In the genomic region with DNA sequence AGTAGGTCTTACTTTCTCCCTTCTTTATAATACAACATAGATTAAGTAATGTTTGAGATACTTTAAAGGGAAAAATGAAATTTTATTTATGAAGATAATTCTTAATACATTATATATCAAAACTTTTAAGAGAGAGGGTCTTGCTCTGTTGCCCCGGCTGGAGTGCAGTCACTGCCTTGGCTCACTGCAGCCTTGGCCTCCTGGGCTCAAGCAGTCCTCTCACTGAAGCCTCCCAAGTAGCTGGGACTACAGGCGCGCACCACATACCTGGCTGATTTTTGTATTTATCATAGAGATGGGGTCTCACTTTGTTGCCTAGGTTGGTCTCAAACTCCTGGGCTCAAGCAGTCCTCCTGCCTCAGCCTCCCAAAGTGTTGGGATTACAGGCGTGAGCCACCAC, we compare ENCODE assay signal across 26 cellular contexts.
DNase-seq lines count a peak whose midpoint lies in the region; ATAC-seq, FAIRE-seq and TF ChIP-seq lines count a peak whose summit lies in the region.
"Had no signal": no experiment of that assay in that cellular context is flagged by ENCODE, and none has a peak within 500 bp of the region (broad histone marks: within the 10 kb centered on the region; RNA-seq: fewer than 3 reads in every experiment).

No MANE protein-coding gene starts in this region.

- FAIRE-seq in GM12892 (lab: Jason Lieb, UNC) = peak; percentile 30
- FAIRE-seq: A204.1, GM12878, GM18507 had no signal

- H3K36me3 ChIP-seq in HEK293 (ENCODE audit: control insufficient read depth in 2 of 2, insufficient read depth in 1 of 2, low read length in 2 of 2) = peaks cover 0 to 12% of the 10 kb centered on the region in 2 experiments; a peak in 1 of 3 replicates
- no peaks in the 10 kb centered on the region; the same call in 1 of the 2 replicates for H3K36me3 ChIP-seq in H7 (replicated peaks; ENCODE audit: control insufficient read depth, insufficient read depth, low read length)

- H3K4me1 Mint-ChIP-seq in WTC11 = peaks cover 3% of the 10 kb centered on the region; the same call in 1 of the 2 replicates

- CTCF ChIA-PET in HEK293 (lab: Yijun Ruan, JAX) (interaction anchor here (0.6 to 1.3 kb wide), 2 partner anchors 170 to 570 kb away, joined by 3 read pairs; no protein-coding TSS in a partner anchor), WTC11 (lab: Charles Lee) (no interaction called here)

- H3K9me3 Mint-ChIP-seq in WTC11 = no peaks in the 10 kb centered on the region
- H3K9me3 Mint-ChIP-seq: CD14-positive monocyte; CD4-positive, alpha-beta memory T cell; CD4-positive, CD25-positive, alpha-beta regulatory T cell; CD8-positive, alpha-beta memory T cell had no signal

- H3K4me1 ChIP-seq in HEK293 (ENCODE audit: control insufficient read depth, insufficient read depth, low read length) = no peaks in the 10 kb centered on the region
- H3K4me1 ChIP-seq: BLaER1 had no signal

- DNase-seq in GM12892 (ENCODE audit: insufficient read length) = no peak
- DNase-seq in WTC11 (ENCODE audit: low spot score) = no peak
- no peak for DNase-seq in H7
- DNase-seq in NCI-H1417 (lab: John Stamatoyannopoulos, UW) = no peak
- no peak for DNase-seq in NCI-H446 treated with DMSO at 0.1 percent for 48 hours (lab: John Stamatoyannopoulos, UW)
- DNase-seq: 8988T; ACHN; BE2C; C1 segment of cervical spinal cord; CD4-positive, alpha-beta memory T cell; CD4-positive, CD25-positive, alpha-beta regulatory T cell; CD8-positive, alpha-beta memory T cell; COR-L47; DMS 273 treated with DMSO at 0.1 percent for 48 hours; DMS153; DMS53; DMS79; DND-41; EL; GDM1 had no signal

- no peak for ATAC-seq in WTC11
- ATAC-seq: GM12878 had no signal

- POLR2A ChIA-PET in HEK293 (lab: Yijun Ruan, JAX) (no interaction called here), WTC11 (lab: Charles Lee) (interaction anchor here (0.7 kb wide), 1 partner anchor 21 kb away, joined by 3 read pairs; no protein-coding TSS in a partner anchor)

- H3K4me3 Mint-ChIP-seq in WTC11 = no peak overlapping the region
- H3K4me3 Mint-ChIP-seq: CD14-positive monocyte; CD4-positive, CD25-positive, alpha-beta regulatory T cell had no signal

- no peak overlapping the region for H3K27ac ChIP-seq in HEK293 (ENCODE audit: extremely low read depth, low read depth, low read length)
- H3K27ac ChIP-seq: BLaER1 had no signal

- no peak overlapping the region for H3K27ac Mint-ChIP-seq in WTC11
- H3K27ac Mint-ChIP-seq: CD14-positive monocyte; CD4-positive, alpha-beta memory T cell had no signal

- no peaks in the 10 kb centered on the region for H3K36me3 Mint-ChIP-seq in WTC11

- TF ChIP-seq POLR2A in GM12892 (IDR thresholded peaks at IDR 0.05; ENCODE audit: low read depth, low read length) = no peak

- no peaks in the 10 kb centered on the region for H3K27me3 Mint-ChIP-seq in WTC11 (ENCODE audit: low read depth)
- H3K27me3 Mint-ChIP-seq: CD4-positive, alpha-beta memory T cell; CD4-positive, CD25-positive, alpha-beta regulatory T cell had no signal

- H3K4me3 ChIP-seq in HEK293 (ENCODE audit: low read depth, low read length) (no peak overlapping the region), H7 (ENCODE audit: insufficient read depth, low read depth, low read length) (no peak overlapping the region)
- H3K4me3 ChIP-seq: BLaER1, GM12878 had no signal

- no peaks in the 10 kb centered on the region for H3K9me3 ChIP-seq in HEK293 (ENCODE audit: control insufficient read depth, insufficient read depth, low read depth, low read length)
- H3K9me3 ChIP-seq: BE2C, BLaER1 had no signal

- no peaks in the 10 kb centered on the region for H3K27me3 ChIP-seq in H7 (ENCODE audit: control insufficient read depth, insufficient read depth, low read length)
- H3K27me3 ChIP-seq: BE2C, BLaER1 had no signal

- TF ChIP-seq CTCF in HEK293 (tag by site-specific recombination; IDR thresholded peaks at IDR 0.05) (no peak), WTC11 (IDR thresholded peaks at IDR 0.05) (no peak)

TF ChIP-seq in HEK293, 187 proteins besides CTCF, POLR2A, EP300 and RAD21:
- TF ChIP-seq, protein P1, sequence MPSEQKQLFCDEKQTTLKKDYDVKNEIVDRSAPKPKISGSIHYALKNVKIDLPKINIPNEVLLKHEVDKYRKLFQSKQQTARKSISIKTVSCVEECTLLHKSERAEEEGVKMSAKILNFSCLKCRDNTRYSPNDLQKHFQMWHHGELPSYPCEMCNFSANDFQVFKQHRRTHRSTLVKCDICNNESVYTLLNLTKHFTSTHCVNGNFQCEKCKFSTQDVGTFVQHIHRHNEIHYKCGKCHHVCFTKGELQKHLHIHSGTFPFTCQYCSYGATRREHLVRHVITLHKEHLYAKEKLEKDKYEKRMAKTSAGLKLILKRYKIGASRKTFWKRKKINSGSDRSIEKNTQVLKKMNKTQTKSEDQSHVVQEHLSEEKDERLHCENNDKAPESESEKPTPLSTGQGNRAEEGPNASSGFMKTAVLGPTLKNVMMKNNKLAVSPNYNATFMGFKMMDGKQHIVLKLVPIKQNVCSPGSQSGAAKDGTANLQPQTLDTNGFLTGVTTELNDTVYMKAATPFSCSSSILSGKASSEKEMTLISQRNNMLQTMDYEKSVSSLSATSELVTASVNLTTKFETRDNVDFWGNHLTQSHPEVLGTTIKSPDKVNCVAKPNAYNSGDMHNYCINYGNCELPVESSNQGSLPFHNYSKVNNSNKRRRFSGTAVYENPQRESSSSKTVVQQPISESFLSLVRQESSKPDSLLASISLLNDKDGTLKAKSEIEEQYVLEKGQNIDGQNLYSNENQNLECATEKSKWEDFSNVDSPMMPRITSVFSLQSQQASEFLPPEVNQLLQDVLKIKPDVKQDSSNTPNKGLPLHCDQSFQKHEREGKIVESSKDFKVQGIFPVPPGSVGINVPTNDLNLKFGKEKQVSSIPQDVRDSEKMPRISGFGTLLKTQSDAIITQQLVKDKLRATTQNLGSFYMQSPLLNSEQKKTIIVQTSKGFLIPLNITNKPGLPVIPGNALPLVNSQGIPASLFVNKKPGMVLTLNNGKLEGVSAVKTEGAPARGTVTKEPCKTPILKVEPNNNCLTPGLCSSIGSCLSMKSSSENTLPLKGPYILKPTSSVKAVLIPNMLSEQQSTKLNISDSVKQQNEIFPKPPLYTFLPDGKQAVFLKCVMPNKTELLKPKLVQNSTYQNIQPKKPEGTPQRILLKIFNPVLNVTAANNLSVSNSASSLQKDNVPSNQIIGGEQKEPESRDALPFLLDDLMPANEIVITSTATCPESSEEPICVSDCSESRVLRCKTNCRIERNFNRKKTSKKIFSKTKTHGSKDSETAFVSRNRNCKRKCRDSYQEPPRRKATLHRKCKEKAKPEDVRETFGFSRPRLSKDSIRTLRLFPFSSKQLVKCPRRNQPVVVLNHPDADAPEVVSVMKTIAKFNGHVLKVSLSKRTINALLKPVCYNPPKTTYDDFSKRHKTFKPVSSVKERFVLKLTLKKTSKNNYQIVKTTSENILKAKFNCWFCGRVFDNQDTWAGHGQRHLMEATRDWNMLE (tag by site-specific recombination; conservative IDR thresholded peaks at IDR 0.05; ENCODE audit: low read depth) = no peak
- TF ChIP-seq KLF8 (tag by site-specific recombination; IDR thresholded peaks at IDR 0.05) (no peak), ZNF121 (tag by site-specific recombination; IDR thresholded peaks at IDR 0.05) (peak; percentile 69), ZNF366 (tag by site-specific recombination; conservative IDR thresholded peaks at IDR 0.05) (no peak), OVOL3 (tag by site-specific recombination; IDR thresholded peaks at IDR 0.05) (no peak)
TF ChIP-seq in HEK293: peak in this region for 1.

TF ChIP-seq in WTC11, 78 proteins besides CTCF, POLR2A, EP300 and RAD21:
- TF ChIP-seq FOXJ3 (CRISPR knock-in tag; IDR thresholded peaks at IDR 0.05; ENCODE audit: borderline replicate concordance) = no peak
- peak; percentile 87 for TF ChIP-seq ZNF121 (CRISPR knock-in tag; IDR thresholded peaks at IDR 0.05)
